In genomic region chr3:136152176-136152843, GRCh38 we compare ENCODE assay signal across 19 cellular contexts. TPM values are rescaled to one million over a fixed set of nuclear protein-coding genes. Genes with fewer than 3 reads are reported as not detected.
DNase-seq lines count a peak whose midpoint lies in the region; ATAC-seq and TF ChIP-seq lines count a peak whose summit lies in the region.
"Had no signal": no experiment of that assay in that cellular context is flagged by ENCODE, and none has a peak within 500 bp of the region (broad histone marks: within the 10 kb centered on the region; RNA-seq: fewer than 3 reads in every experiment).

No MANE protein-coding gene starts in this region.

- H3K36me3 Mint-ChIP-seq in activated CD4-positive, alpha-beta T cell treated with anti-CD3 and anti-CD28 coated beads for 36 hours (ENCODE audit: low read depth): peaks cover 31% of the 10 kb centered on the region
- H3K36me3 Mint-ChIP-seq in Calu3 (ENCODE audit: insufficient read depth, unreplicated experiment) (peaks cover 45% of the 10 kb centered on the region), naive B cell (peaks cover 14 to 15% of the 10 kb centered on the region in 2 donors)
- peaks cover 45% of the 10 kb centered on the region for H3K36me3 Mint-ChIP-seq in activated T-helper 2 cell treated with anti-CD3 and anti-CD28 coated beads, Interferon-gamma antibody, Interleukin-2, Interleukin-4, amounts not matched to agents 10 μg/mL and 5 μg/mL and 100 μg/mL, durations not matched to agents 14 hours and 24 hours and 36 hours (ENCODE audit: low read depth)

- peaks cover 77% of the 10 kb centered on the region for H3K4me1 Mint-ChIP-seq in activated CD4-positive, alpha-beta T cell treated with anti-CD3 and anti-CD28 coated beads for 36 hours
- H3K4me1 Mint-ChIP-seq in Calu3 (ENCODE audit: low read depth, unreplicated experiment): peaks cover 35% of the 10 kb centered on the region
- H3K4me1 Mint-ChIP-seq in activated T-helper 2 cell treated with anti-CD3 and anti-CD28 coated beads, Interferon-gamma antibody, Interleukin-2, Interleukin-4, amounts not matched to agents 10 μg/mL and 5 μg/mL and 100 μg/mL, durations not matched to agents 14 hours and 24 hours and 36 hours (ENCODE audit: low read depth): peaks cover 51% of the 10 kb centered on the region
- peaks cover 38 to 71% (median 46%) of the 10 kb centered on the region in 3 donors for H3K4me1 Mint-ChIP-seq in naive B cell

- TF ChIP-seq CTCF in Calu3 (IDR thresholded peaks at IDR 0.05; ENCODE audit: unreplicated experiment): no peak

- no peak overlapping the region for H3K4me3 Mint-ChIP-seq in activated CD4-positive, alpha-beta T cell treated with anti-CD3 and anti-CD28 coated beads for 36 hours
- H3K4me3 Mint-ChIP-seq in Calu3 (ENCODE audit: low read depth, unreplicated experiment) (no peak overlapping the region), naive B cell (no peak overlapping the region)
- H3K4me3 Mint-ChIP-seq in activated T-helper 2 cell treated with anti-CD3 and anti-CD28 coated beads, Interferon-gamma antibody, Interleukin-2, Interleukin-4, amounts not matched to agents 10 μg/mL and 5 μg/mL and 100 μg/mL, durations not matched to agents 14 hours and 24 hours and 36 hours (ENCODE audit: low read depth): no peak overlapping the region

- CTCF ChIA-PET in activated CD4-positive, alpha-beta T cell treated with anti-CD3 and anti-CD28 coated beads for 36 hours (lab: Charles Lee): no interaction called here
- CTCF ChIA-PET in Calu3 (lab: Charles Lee): interaction anchor here (0.6 kb wide), 1 partner anchor 45 kb away, joined by 3 read pairs; no protein-coding TSS in a partner anchor

- intact Hi-C loops in activated CD4-positive, alpha-beta T cell treated with anti-CD3 and anti-CD28 coated beads for 36 hours (cut with DNase I, micrococcal nuclease): loop anchor here in 1 of 2 experiments (5.0 kb wide), 1 partner anchor 40 kb away; no protein-coding TSS in a partner anchor
- intact Hi-C loops in Calu3 (cut with micrococcal nuclease; ENCODE audit: unreplicated experiment): no loop called here
- intact Hi-C loops in activated T-helper 2 cell treated with anti-CD3 and anti-CD28 coated beads, Interferon-gamma antibody, Interleukin-2, Interleukin-4, amounts not matched to agents 10 μg/mL and 5 μg/mL and 100 μg/mL, durations not matched to agents 14 hours and 24 hours and 36 hours (cut with micrococcal nuclease): loop anchor here (5.0 kb wide), 1 partner anchor 40 kb away; no protein-coding TSS in a partner anchor

- no peak for DNase-seq in activated CD4-positive, alpha-beta T cell treated with anti-CD3 and anti-CD28 coated beads for 36 hours
- DNase-seq in activated CD4-positive, alpha-beta T cell treated with anti-CD3 and anti-CD28 coated beads for 4 hours: no peak
- DNase-seq in Calu3: no peak
- no peak for DNase-seq in activated T-helper 2 cell treated with anti-CD3 and anti-CD28 coated beads, Interferon-gamma antibody, Interleukin-2, Interleukin-4, amounts not matched to agents 10 μg/mL and 5 μg/mL and 100 μg/mL, durations not matched to agents 14 hours and 24 hours and 36 hours (ENCODE audit: low spot score)
- DNase-seq in naive B cell: no peak
- no peak for DNase-seq in stimulated activated CD4-positive, alpha-beta T cell treated with anti-CD3 and anti-CD28 coated beads, Interleukin-12 subunit alpha, Interleukin-12 subunit beta, amount 100 ng/mL, for 4 hours
- DNase-seq in NCI-H187 (lab: John Stamatoyannopoulos, UW): no peak
- DNase-seq in NCI-H2107 treated with DMSO at 0.1 percent for 48 hours (lab: John Stamatoyannopoulos, UW; ENCODE audit: unreplicated experiment): no peak
- DNase-seq: dermis blood vessel endothelial cell, foreskin melanocyte, hypothalamus, mesenchymal stem cell, NCI-H146, NCI-H2227 treated with DMSO at 0.1 percent for 48 hours, NCI-H82, T-helper 9 cell, upper lobe of left lung had no signal

- BruUV-seq in Calu3 (replicated peaks; lab: Mats Ljungman, UMichigan): no TSS peak

- H3K27ac Mint-ChIP-seq in activated CD4-positive, alpha-beta T cell treated with anti-CD3 and anti-CD28 coated beads for 36 hours: peak overlapping the region; percentile 81
- peak overlapping the region; percentile 11 for H3K27ac Mint-ChIP-seq in Calu3 (ENCODE audit: unreplicated experiment)
- peak overlapping the region; percentile 19 for H3K27ac Mint-ChIP-seq in activated T-helper 2 cell treated with anti-CD3 and anti-CD28 coated beads, Interferon-gamma antibody, Interleukin-2, Interleukin-4, amounts not matched to agents 10 μg/mL and 5 μg/mL and 100 μg/mL, durations not matched to agents 14 hours and 24 hours and 36 hours
- H3K27ac Mint-ChIP-seq in naive B cell: peak overlapping the region in 4 of 6 donors; percentile 2 to 57 (median 30)

- H3K27me3 Mint-ChIP-seq in activated CD4-positive, alpha-beta T cell treated with anti-CD3 and anti-CD28 coated beads for 36 hours: no peaks in the 10 kb centered on the region
- H3K27me3 Mint-ChIP-seq in Calu3 (ENCODE audit: unreplicated experiment) (no peaks in the 10 kb centered on the region), naive B cell (no peaks in the 10 kb centered on the region)
- H3K27me3 Mint-ChIP-seq in activated T-helper 2 cell treated with anti-CD3 and anti-CD28 coated beads, Interferon-gamma antibody, Interleukin-2, Interleukin-4, amounts not matched to agents 10 μg/mL and 5 μg/mL and 100 μg/mL, durations not matched to agents 14 hours and 24 hours and 36 hours (ENCODE audit: low read depth): no peaks in the 10 kb centered on the region

- ATAC-seq in activated CD4-positive, alpha-beta T cell treated with anti-CD3 and anti-CD28 coated beads for 36 hours: peak; percentile 43
- no peak for ATAC-seq in naive B cell (ENCODE audit: low read depth in 2 of 2)
- ATAC-seq: activated CD4-positive, CD25-positive, alpha-beta regulatory T cell treated with anti-CD3 and anti-CD28 coated beads, Interleukin-2, amount 50 U/mL, for 24 hours; HCT116 had no signal

- H3K9me3 Mint-ChIP-seq in activated CD4-positive, alpha-beta T cell treated with anti-CD3 and anti-CD28 coated beads for 36 hours (ENCODE audit: low read depth): no peaks in the 10 kb centered on the region
- no peaks in the 10 kb centered on the region for H3K9me3 Mint-ChIP-seq in Calu3 (ENCODE audit: low read depth, unreplicated experiment)
- no peaks in the 10 kb centered on the region for H3K9me3 Mint-ChIP-seq in activated T-helper 2 cell treated with anti-CD3 and anti-CD28 coated beads, Interferon-gamma antibody, Interleukin-2, Interleukin-4, amounts not matched to agents 10 μg/mL and 5 μg/mL and 100 μg/mL, durations not matched to agents 14 hours and 24 hours and 36 hours
- no peaks in the 10 kb centered on the region for H3K9me3 Mint-ChIP-seq in naive B cell

- POLR2A ChIA-PET in activated CD4-positive, alpha-beta T cell treated with anti-CD3 and anti-CD28 coated beads for 36 hours (lab: Charles Lee): no interaction called here

RNA-seq across cellular contexts. Expression of gene MSL2, which starts 43.8 kb away (rescaled TPM):
- 10 to 100 TPM; 39.5 to 48.3 TPM for total RNA-seq in activated CD4-positive, alpha-beta T cell treated with anti-CD3 and anti-CD28 coated beads for 36 hours
- total RNA-seq in Calu3 (2022): 59.4 and 63.9 TPM in 2 replicates
- total RNA-seq in activated T-helper 2 cell treated with anti-CD3 and anti-CD28 coated beads, Interferon-gamma antibody, Interleukin-2, Interleukin-4, amounts not matched to agents 10 μg/mL and 5 μg/mL and 100 μg/mL, durations not matched to agents 14 hours and 24 hours and 36 hours: 37.0 and 37.1 TPM in 2 replicates
- polyA plus RNA-seq in naive B cell (ENCODE audit: low read depth in 6 of 6): 10 to 100 TPM; 24.4 to 60.5 (median 53.8) TPM

Comparison
In these comparisons a context has a peak if more than half of its experiments do, and no peak if none do; other contexts are left out.
1. H3K27ac Mint-ChIP-seq: peak in every context shown above with its lines; median percentile 81 in activated CD4-positive, alpha-beta T cell treated with anti-CD3 and anti-CD28 coated beads for 36 hours; 30 in naive B cell; 19 in activated T-helper 2 cell treated with anti-CD3 and anti-CD28 coated beads, Interferon-gamma antibody, Interleukin-2, Interleukin-4, amounts not matched to agents 10 μg/mL and 5 μg/mL and 100 μg/mL, durations not matched to agents 14 hours and 24 hours and 36 hours; 11 in Calu3.